Comparison of ENCODE assay signal across 12 cellular contexts in the genomic region with DNA sequence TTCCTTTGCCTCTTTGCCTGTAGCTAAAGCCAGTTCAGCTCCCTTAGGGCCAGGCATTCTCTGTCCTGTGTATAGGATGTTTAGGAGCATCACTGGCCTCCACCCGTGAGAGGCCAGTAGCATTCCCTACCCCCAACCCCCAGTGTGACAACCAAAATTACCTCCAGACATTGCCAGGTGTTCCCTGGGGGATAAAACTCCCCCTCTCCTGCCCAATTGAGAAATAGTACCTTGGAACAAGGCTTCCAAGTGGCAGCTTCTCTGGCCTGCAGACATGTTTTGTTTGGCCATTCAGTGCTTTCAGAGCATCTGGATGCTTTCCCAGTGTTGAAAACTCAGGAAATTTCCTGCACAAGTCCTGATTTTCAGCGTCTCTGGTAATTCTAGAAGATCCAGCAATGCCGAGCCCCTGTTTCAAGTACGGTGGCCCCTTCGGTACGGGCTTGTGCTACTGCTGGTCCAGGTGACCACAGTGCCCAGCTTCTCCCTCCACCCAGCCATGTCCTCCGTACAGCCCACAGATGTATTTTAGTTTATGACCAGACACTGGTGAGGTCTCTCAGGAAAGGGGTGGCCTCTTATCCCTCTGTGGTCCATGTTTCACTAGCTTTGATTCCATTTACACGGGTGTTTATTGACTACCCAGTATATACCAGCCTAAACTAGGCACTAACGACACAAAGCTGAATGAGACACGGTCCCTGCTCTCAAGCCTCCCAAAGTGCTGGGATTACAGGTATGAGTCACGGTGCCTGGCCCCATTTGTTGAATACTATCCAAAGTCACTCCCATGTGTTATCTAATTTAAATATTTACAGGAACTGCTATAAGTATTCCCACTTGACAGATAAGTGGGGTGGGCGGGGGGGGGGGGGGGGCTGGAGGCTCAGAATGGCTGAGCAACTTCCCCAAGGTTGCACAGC.
A peak's percentile ranks its signal among the peaks of the same experiment; 100 is the strongest.
DNase-seq lines count a peak whose midpoint lies in the region; ATAC-seq and TF ChIP-seq lines count a peak whose summit lies in the region.
"Had no signal": no experiment of that assay in that cellular context is flagged by ENCODE, and none has a peak within 500 bp of the region (broad histone marks: within the 10 kb centered on the region; RNA-seq: fewer than 3 reads in every experiment).

No MANE protein-coding gene starts in this region.

- no peaks in the 10 kb centered on the region for H3K27me3 ChIP-seq in gastroesophageal sphincter
- H3K27me3 ChIP-seq: heart right ventricle had no signal

- TF ChIP-seq CTCF in AG10803 (conservative IDR thresholded peaks at IDR 0.05; ENCODE audit: low read length) (no peak), gastroesophageal sphincter (IDR thresholded peaks at IDR 0.05) (no peak)

- H3K36me3 ChIP-seq in gastroesophageal sphincter, result no peaks in the 10 kb centered on the region
- H3K36me3 ChIP-seq: heart right ventricle had no signal

- POLR2A ChIA-PET in activated CD4-positive, alpha-beta memory T cell treated with anti-CD3 and anti-CD28 coated beads for 36 hours (lab: Charles Lee), result no interaction called here

- DNase-seq in AG10803 (ENCODE audit: low read depth) (peak; percentile 32), NCI-H2029 treated with DMSO at 0.1 percent for 48 hours (lab: John Stamatoyannopoulos, UW) (peak; percentile 89), midbrain (lab: John Stamatoyannopoulos, UW) (peak; percentile 54), immature natural killer cell (no peak), AML-193 (lab: John Stamatoyannopoulos, UW) (no peak)
- no peak for DNase-seq in activated CD4-positive, alpha-beta memory T cell treated with anti-CD3 and anti-CD28 coated beads for 36 hours
- DNase-seq: activated CD4-positive, alpha-beta T cell treated with anti-CD3 and anti-CD28 coated beads for 1 hour; activated naive CD8-positive, alpha-beta T cell treated with anti-CD3 and anti-CD28 coated beads for 36 hours; heart right ventricle had no signal

- no peak overlapping the region for H3K4me3 Mint-ChIP-seq in dendritic cell treated with granulocyte-macrophage colony-stimulating factor and Interleukin-4, amounts not matched to agents 40 ng/mL and 50 ng/mL, for 4 days
- no peak overlapping the region for H3K4me3 Mint-ChIP-seq in activated CD4-positive, alpha-beta memory T cell treated with anti-CD3 and anti-CD28 coated beads for 36 hours
- no peak overlapping the region for H3K4me3 Mint-ChIP-seq in immature natural killer cell
- H3K4me3 Mint-ChIP-seq: activated naive CD8-positive, alpha-beta T cell treated with anti-CD3 and anti-CD28 coated beads for 36 hours had no signal

- intact Hi-C loops in dendritic cell treated with granulocyte-macrophage colony-stimulating factor and Interleukin-4, amounts not matched to agents 40 ng/mL and 50 ng/mL, for 4 days (cut with micrococcal nuclease), result no loop called here
- intact Hi-C loops in activated CD4-positive, alpha-beta memory T cell treated with anti-CD3 and anti-CD28 coated beads for 36 hours (cut with micrococcal nuclease), result no loop called here

- H3K4me3 ChIP-seq in AG10803 (ENCODE audit: low read length), result no peak overlapping the region
- H3K4me3 ChIP-seq in gastroesophageal sphincter, result no peak overlapping the region
- H3K4me3 ChIP-seq: heart right ventricle had no signal

- H3K9me3 Mint-ChIP-seq in dendritic cell treated with granulocyte-macrophage colony-stimulating factor and Interleukin-4, amounts not matched to agents 40 ng/mL and 50 ng/mL, for 4 days, result no peaks in the 10 kb centered on the region
- no peaks in the 10 kb centered on the region for H3K9me3 Mint-ChIP-seq in activated CD4-positive, alpha-beta memory T cell treated with anti-CD3 and anti-CD28 coated beads for 36 hours
- no peaks in the 10 kb centered on the region for H3K9me3 Mint-ChIP-seq in immature natural killer cell
- H3K9me3 Mint-ChIP-seq: activated naive CD8-positive, alpha-beta T cell treated with anti-CD3 and anti-CD28 coated beads for 36 hours had no signal

- H3K36me3 Mint-ChIP-seq in dendritic cell treated with granulocyte-macrophage colony-stimulating factor and Interleukin-4, amounts not matched to agents 40 ng/mL and 50 ng/mL, for 4 days (ENCODE audit: low read depth), result no peaks in the 10 kb centered on the region
- no peaks in the 10 kb centered on the region for H3K36me3 Mint-ChIP-seq in activated CD4-positive, alpha-beta memory T cell treated with anti-CD3 and anti-CD28 coated beads for 36 hours
- H3K36me3 Mint-ChIP-seq in immature natural killer cell, result no peaks in the 10 kb centered on the region
- H3K36me3 Mint-ChIP-seq: activated naive CD8-positive, alpha-beta T cell treated with anti-CD3 and anti-CD28 coated beads for 36 hours; CD14-positive monocyte had no signal

- peaks cover 19% of the 10 kb centered on the region for H3K4me1 Mint-ChIP-seq in dendritic cell treated with granulocyte-macrophage colony-stimulating factor and Interleukin-4, amounts not matched to agents 40 ng/mL and 50 ng/mL, for 4 days (ENCODE audit: low read depth)
- no peaks in the 10 kb centered on the region for H3K4me1 Mint-ChIP-seq in activated CD4-positive, alpha-beta memory T cell treated with anti-CD3 and anti-CD28 coated beads for 36 hours (ENCODE audit: low read depth)
- H3K4me1 Mint-ChIP-seq in immature natural killer cell, result no peaks in the 10 kb centered on the region
- H3K4me1 Mint-ChIP-seq: activated naive CD8-positive, alpha-beta T cell treated with anti-CD3 and anti-CD28 coated beads for 36 hours had no signal

- no peak for TF ChIP-seq POLR2A in gastroesophageal sphincter (IDR thresholded peaks at IDR 0.05)

- CTCF ChIA-PET in activated CD4-positive, alpha-beta memory T cell treated with anti-CD3 and anti-CD28 coated beads for 36 hours (lab: Charles Lee), result no interaction called here

- 37 to 71% methylated on average over 8 to 9 of the region's 12 CpGs for WGBS in gastroesophageal sphincter (ENCODE audit: low coverage in 1 of 2), 2 donors

- peaks cover 0 to 14% (median 2%) of the 10 kb centered on the region in 3 donors for H3K4me1 ChIP-seq in gastroesophageal sphincter

- TF ChIP-seq EP300 in gastroesophageal sphincter (IDR thresholded peaks at IDR 0.05), result no peak

- H3K27me3 Mint-ChIP-seq in dendritic cell treated with granulocyte-macrophage colony-stimulating factor and Interleukin-4, amounts not matched to agents 40 ng/mL and 50 ng/mL, for 4 days, result no peaks in the 10 kb centered on the region
- no peaks in the 10 kb centered on the region for H3K27me3 Mint-ChIP-seq in activated CD4-positive, alpha-beta memory T cell treated with anti-CD3 and anti-CD28 coated beads for 36 hours
- peaks cover 0 to 3% (median 2%) of the 10 kb centered on the region in 3 donors for H3K27me3 Mint-ChIP-seq in immature natural killer cell (ENCODE audit: low read depth in 3 of 3)
- H3K27me3 Mint-ChIP-seq: activated naive CD8-positive, alpha-beta T cell treated with anti-CD3 and anti-CD28 coated beads for 36 hours had no signal

- H3K9me3 ChIP-seq in gastroesophageal sphincter, result no peaks in the 10 kb centered on the region
- H3K9me3 ChIP-seq: heart right ventricle had no signal

- H3K27ac Mint-ChIP-seq in dendritic cell treated with granulocyte-macrophage colony-stimulating factor and Interleukin-4, amounts not matched to agents 40 ng/mL and 50 ng/mL, for 4 days, result peak overlapping the region; percentile 58
- no peak overlapping the region for H3K27ac Mint-ChIP-seq in activated CD4-positive, alpha-beta memory T cell treated with anti-CD3 and anti-CD28 coated beads for 36 hours
- H3K27ac Mint-ChIP-seq in immature natural killer cell, result no peak overlapping the region
- H3K27ac Mint-ChIP-seq: activated naive CD8-positive, alpha-beta T cell treated with anti-CD3 and anti-CD28 coated beads for 36 hours had no signal

- peak overlapping the region in 2 of 4 donors; percentile 1 to 11 for H3K27ac ChIP-seq in gastroesophageal sphincter

- ATAC-seq in gastroesophageal sphincter, result no peak

Comparison
In these comparisons a context has a peak if more than half of its experiments do, and no peak if none do; other contexts are left out.
1. DNase-seq: peak in AG10803 (single experiment), NCI-H2029 treated with DMSO at 0.1 percent for 48 hours (single experiment) and midbrain (single experiment); none in activated CD4-positive, alpha-beta memory T cell treated with anti-CD3 and anti-CD28 coated beads for 36 hours (single experiment), immature natural killer cell (0 of 3) and AML-193 (0 of 2).